ENCODE assay signal across 8 cellular contexts in the genomic region with DNA sequence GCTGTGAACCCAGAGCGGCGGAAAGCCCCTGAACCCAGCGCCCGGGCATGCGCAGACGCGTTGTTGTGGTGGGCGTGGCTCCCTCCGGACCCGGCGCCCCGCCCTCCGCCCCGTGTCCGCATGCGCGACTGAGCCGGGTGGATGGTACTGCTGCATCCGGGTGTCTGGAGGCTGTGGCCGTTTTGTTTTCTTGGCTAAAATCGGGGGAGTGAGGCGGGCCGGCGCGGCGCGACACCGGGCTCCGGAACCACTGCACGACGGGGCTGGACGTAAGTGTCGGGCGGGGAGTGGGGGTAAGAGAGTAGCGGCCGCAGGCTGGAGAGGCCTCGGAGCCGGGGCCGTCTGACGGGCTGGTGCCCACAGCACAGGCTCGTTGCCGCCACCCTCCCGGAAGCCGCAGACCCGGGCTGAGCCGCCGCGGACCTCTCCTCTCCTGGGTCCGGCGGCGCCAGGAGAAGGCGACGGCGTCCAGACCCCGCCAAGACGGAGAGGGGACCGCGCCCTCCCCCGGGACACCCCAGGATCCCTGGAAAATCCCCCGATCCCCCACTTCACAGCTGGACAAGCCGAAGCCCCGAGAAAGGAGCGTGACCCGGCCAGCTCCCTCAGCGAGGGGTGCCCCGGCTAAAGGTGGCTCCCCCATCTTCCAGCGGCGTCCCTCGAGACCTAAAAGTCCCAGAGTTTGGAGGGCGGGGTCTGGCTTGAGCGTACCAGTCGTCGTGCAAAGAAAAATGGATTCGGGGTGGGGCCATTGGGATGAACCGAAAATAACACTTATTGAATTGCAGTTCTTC. TPM values are rescaled to one million over a fixed set of nuclear protein-coding genes. Genes with fewer than 3 reads are reported as not detected.
DNase-seq lines count a peak whose midpoint lies in the region; TF ChIP-seq lines count a peak whose summit lies in the region.

A gene (plus strand): TSS at position 147 of the 794 bp plus-strand sequence. CDS start 2,153 bp downstream, outside the sequence.

- H3K4me3 Mint-ChIP-seq in nephron progenitor cell, result peak within 1 kb of the TSS; percentile 96

- H3K27ac Mint-ChIP-seq in nephron progenitor cell, result peak within 1 kb of the TSS; percentile 81

- peaks cover 14 to 40% (median 26%) of the 10 kb centered on the region in 4 donors for H3K4me1 ChIP-seq in stomach

- peaks cover 0 to 10% (median 3%) of the 10 kb centered on the region in 4 donors for H3K36me3 ChIP-seq in stomach

- intact Hi-C loops in stomach (cut with DNase I; ENCODE audit: low total_unique reads), result no loop called here

- no peaks in the 10 kb centered on the region for H3K9me3 Mint-ChIP-seq in nephron progenitor cell

- peaks cover 26% of the 10 kb centered on the region for H3K4me1 Mint-ChIP-seq in nephron progenitor cell

- 0 to 2% (median 1%) methylated on average over 11 to 70 of the region's 75 CpGs for whole genome bisulfite sequencing in stomach, 5 donors

- H3K27ac ChIP-seq in stomach, result peak within 1 kb of the TSS; percentile 92 to 99 (median 96)

- peak within 1 kb of the TSS; percentile 94 for H3K4me3 ChIP-seq in fibroblast of the aortic adventitia (ENCODE audit: low read depth, low read length)
- peak within 1 kb of the TSS; percentile 67 to 94 (median 84) for H3K4me3 ChIP-seq in stomach

- no peaks in the 10 kb centered on the region for H3K27me3 ChIP-seq in stomach

- no peak for TF ChIP-seq EP300 in stomach (IDR thresholded peaks at IDR 0.05)

- no peaks in the 10 kb centered on the region for H3K27me3 Mint-ChIP-seq in nephron progenitor cell (ENCODE audit: low read depth, poor library complexity)

- DNase-seq in ELR (ENCODE audit: low read depth) (peak; percentile 88), H4 (ENCODE audit: low spot score) (peak; percentile 73), LoVo (ENCODE audit: low spot score) (peak; percentile 79), SHP77 treated with DMSO at 0.1 percent for 48 hours (lab: John Stamatoyannopoulos, UW) (peak; percentile 71), activated gamma-delta T cell (lab: John Stamatoyannopoulos, UW) (peak; percentile 89), fibroblast of the aortic adventitia (ENCODE audit: low read depth) (peak; percentile 82), nephron progenitor cell (peak; percentile 94), stomach (peak; percentile 91)

- no peaks in the 10 kb centered on the region for H3K9me3 ChIP-seq in stomach

- TF ChIP-seq CTCF in fibroblast of the aortic adventitia (IDR thresholded peaks at IDR 0.05; ENCODE audit: insufficient read depth, low read length), result no peak
- no peak for TF ChIP-seq CTCF in nephron progenitor cell (IDR thresholded peaks at IDR 0.05)
- TF ChIP-seq CTCF in stomach (IDR thresholded peaks at IDR 0.05), result no peak

- TF ChIP-seq POLR2A in stomach (IDR thresholded peaks at IDR 0.05), result peak in 1 of 4 donors; percentile 79

- peaks cover 21% of the 10 kb centered on the region for H3K36me3 Mint-ChIP-seq in nephron progenitor cell (ENCODE audit: low read depth)

RNA-seq across cellular contexts. Expression of the gene that starts here (rescaled TPM):
- total RNA-seq in H4 (2014; rRNA removed; shearing (Covaris generic)), result 68.7 and 96.0 TPM in 2 replicates
- 161 and 206 TPM in 2 replicates for total RNA-seq in fibroblast of the aortic adventitia (ENCODE audit: low replicate concordance)
- 100 to 1,000 TPM in 1 of 5 donors, 10 to 100 TPM in 4; 27.2 to 115 (median 67.2) TPM for total RNA-seq in stomach
- 10 to 100 TPM; 40.5 to 83.3 (median 43.7) TPM for polyA plus RNA-seq in stomach

Comparison
In these comparisons a context has a peak if more than half of its experiments do, and no peak if none do; other contexts are left out.
1. Peak in every context shown above with its lines: DNase-seq, H3K4me3 ChIP-seq and H3K27ac ChIP-seq.